ENCODE assay signal across 20 cellular contexts in genomic region chr6:129488313-129488712, GRCh38.
"Had no signal": no experiment of that assay in that cellular context is flagged by ENCODE, and none has a peak within 500 bp of the region (broad histone marks: within the 10 kb centered on the region; RNA-seq: fewer than 3 reads in every experiment).

No MANE protein-coding gene starts in this region.

- H3K36me3 Mint-ChIP-seq: brain had no signal

- H3K9me3 ChIP-seq: gastrocnemius medialis, heart right ventricle, mucosa of descending colon, upper lobe of left lung had no signal

- H3K4me3 ChIP-seq: gastrocnemius medialis, heart right ventricle, mucosa of descending colon, upper lobe of left lung had no signal

- H3K4me3 Mint-ChIP-seq: activated CD4-positive, alpha-beta T cell treated with anti-CD3 and anti-CD28 coated beads, Interleukin-2, amount 10 ng/mL, durations not matched to agents 7 days and 5 days; activated T-cell treated with anti-CD3 and anti-CD28 coated beads, Interleukin-2, amount 50 U/mL, for 72 hours; brain; central memory CD8-positive, alpha-beta T cell; nephron had no signal

- H3K27me3 Mint-ChIP-seq: activated CD4-positive, alpha-beta T cell treated with anti-CD3 and anti-CD28 coated beads, Interleukin-2, amount 10 ng/mL, durations not matched to agents 7 days and 5 days; brain; central memory CD8-positive, alpha-beta T cell had no signal

- H3K36me3 ChIP-seq: WERI-Rb-1 had no signal

- DNase-seq: activated CD4-positive, alpha-beta T cell treated with anti-CD3 and anti-CD28 coated beads, Interleukin-2, amount 10 ng/mL, durations not matched to agents 7 days and 5 days; activated naive CD4-positive, alpha-beta T cell treated with Interleukin-2 at 50 U/mL for 16 hours; activated T-cell treated with anti-CD3 and anti-CD28 coated beads, Interleukin-2, amount 50 U/mL, for 72 hours; amygdala; effector memory CD4-positive, alpha-beta T cell; gastrocnemius medialis; heart right ventricle; islet precursor cell; mammary epithelial cell; mucosa of descending colon; stimulated activated CD4-positive, alpha-beta T cell treated with anti-CD3 and anti-CD28 coated beads, Interleukin-2, amount 100 ng/mL, for 48 hours; stimulated activated naive CD4-positive, alpha-beta T cell treated with Interleukin-2 at 50 U/mL for 16 hours; T-helper 1 cell; upper lobe of left lung; WERI-Rb-1 had no signal

- H3K27me3 ChIP-seq: gastrocnemius medialis, heart right ventricle, upper lobe of left lung had no signal

- H3K27ac ChIP-seq: WERI-Rb-1 had no signal

- ATAC-seq: activated T-cell treated with anti-CD3 and anti-CD28 coated beads, Interleukin-2, amount 50 U/mL, for 72 hours; gastrocnemius medialis; heart right ventricle; left lobe of liver; mucosa of descending colon; sciatic nerve had no signal

- H3K9me3 Mint-ChIP-seq: activated T-cell treated with anti-CD3 and anti-CD28 coated beads, Interleukin-2, amount 50 U/mL, for 72 hours; brain; central memory CD8-positive, alpha-beta T cell; nephron had no signal

- H3K27ac Mint-ChIP-seq: activated CD4-positive, alpha-beta T cell treated with anti-CD3 and anti-CD28 coated beads, Interleukin-2, amount 10 ng/mL, durations not matched to agents 7 days and 5 days; brain; nephron had no signal
